Comparison of ENCODE assay signal across 7 cellular contexts in the genomic region with DNA sequence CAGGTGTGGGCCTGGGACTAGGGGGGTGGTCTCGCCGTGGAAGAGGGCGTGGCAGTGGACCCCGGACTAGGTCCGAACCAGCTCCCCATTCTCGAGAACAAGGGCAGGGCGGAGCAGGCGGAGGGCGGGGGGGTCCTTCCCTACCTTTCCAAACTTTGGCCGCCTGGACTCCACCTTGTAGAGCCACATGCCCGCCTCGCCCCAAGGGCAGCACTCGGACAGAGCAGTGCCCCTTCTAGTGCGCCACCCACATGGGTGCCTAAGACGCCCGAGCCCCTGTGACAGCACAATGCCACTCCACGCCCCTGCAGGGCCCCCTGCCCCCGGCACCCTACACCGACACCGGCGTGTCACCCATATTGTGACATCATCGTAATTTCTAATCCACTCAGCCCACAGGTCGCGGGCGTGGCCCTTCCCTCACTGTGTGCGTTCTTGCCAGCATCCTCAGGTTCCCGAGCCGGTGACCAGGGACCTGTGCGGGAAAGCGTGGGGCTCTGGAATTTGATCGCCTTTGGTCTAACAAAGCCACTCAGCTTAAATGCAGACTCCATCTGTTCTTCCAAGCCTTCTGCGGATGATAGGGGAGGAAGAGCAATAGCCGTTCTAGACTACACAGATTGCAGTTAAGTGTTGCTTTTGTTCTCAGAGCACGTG. TPM values are rescaled to one million over a fixed set of nuclear protein-coding genes. Genes with fewer than 3 reads are reported as not detected.
A peak's percentile ranks its signal among the peaks of the same experiment; 100 is the strongest.
DNase-seq lines count a peak whose midpoint lies in the region; ATAC-seq, FAIRE-seq and TF ChIP-seq lines count a peak whose summit lies in the region.

No MANE protein-coding gene starts in this region.

- H2AFZ ChIP-seq in GM12878 (ENCODE audit: control insufficient read depth, low read depth, low read length) (peak overlapping the region; percentile 94), keratinocyte (ENCODE audit: control insufficient read depth, low read length) (peak overlapping the region; percentile 49)

- 16% methylated on average over 32 of the region's 34 CpGs for WGBS in GM12878 (ENCODE audit: insufficient coverage, insufficient replicate concordance, low lambda C conversion rate, missing lambda C conversion rate)

- in situ Hi-C loops in GM12878 (cut with MboI) = no loop called here

- POLR2A ChIA-PET in GM12878 (lab: Charles Lee) = no interaction called here

- CTCF ChIA-PET in GM12878 (lab: Yijun Ruan, JAX) = interaction anchor here (0.8 to 2.9 kb wide), 4 partner anchors 11 to 46 kb away, joined by 3 to 9 read pairs (median 4); no protein-coding TSS in a partner anchor

- H3K27ac ChIP-seq in GM12878 (ENCODE audit: control insufficient read depth, insufficient read depth) = no peak overlapping the region
- H3K27ac ChIP-seq in keratinocyte (ENCODE audit: control insufficient read depth, insufficient read depth, low read length) = no peak overlapping the region

- H3K4me1 ChIP-seq in NT2/D1 (ENCODE audit: insufficient read depth, insufficient read length) (peaks cover 4% of the 10 kb centered on the region), GM12878 (ENCODE audit: control insufficient read depth, insufficient read depth, low read length) (peaks cover 5% of the 10 kb centered on the region; the same call in 1 of the 2 replicates), keratinocyte (ENCODE audit: control insufficient read depth, extremely low read depth, insufficient read depth, low read length) (peaks cover 12% of the 10 kb centered on the region)

- H3K4me2 ChIP-seq in GM12878 (ENCODE audit: control insufficient read depth, insufficient read depth) = peak overlapping the region; percentile 98
- peak overlapping the region; percentile 61 for H3K4me2 ChIP-seq in keratinocyte (ENCODE audit: control insufficient read depth, extremely low read depth, insufficient read depth, low read depth, low read length)

- BruUV-seq in GM12878 (replicated peaks; lab: Mats Ljungman, UMichigan) = no TSS peak

- peaks cover 28% of the 10 kb centered on the region for H3K36me3 ChIP-seq in NT2/D1 (ENCODE audit: insufficient read depth, insufficient read length, low read length)
- H3K36me3 ChIP-seq in GM12878 (ENCODE audit: control insufficient read depth in 2 of 2, insufficient read depth in 2 of 2, low read length in 1 of 2) = no peaks in the 10 kb centered on the region
- H3K36me3 ChIP-seq in keratinocyte (ENCODE audit: control insufficient read depth in 2 of 2, extremely low read depth in 1 of 2, insufficient read depth in 2 of 2, low read length in 2 of 2) = peaks cover 0 to 9% of the 10 kb centered on the region in 2 experiments

- peaks cover 12% of the 10 kb centered on the region for H3K27me3 ChIP-seq in NT2/D1 (ENCODE audit: insufficient read depth, insufficient read length)
- H3K27me3 ChIP-seq in GM12878 (replicated peaks in 1 of 2; ENCODE audit: control insufficient read depth in 2 of 2, insufficient read depth in 2 of 2, low read length in 1 of 2) = no peaks in the 10 kb centered on the region; a peak in 3 of 4 replicates
- no peaks in the 10 kb centered on the region for H3K27me3 ChIP-seq in keratinocyte (ENCODE audit: control insufficient read depth, extremely low read depth, insufficient read depth, low read length)

- dilution Hi-C loops in keratinocyte (cut with MboI; ENCODE audit: extremely low pct_ligation_motif_present, low sequenced_read_pairs) = no loop called here

- no peak for TF ChIP-seq EP300 in GM12878 (IDR thresholded peaks at IDR 0.05; ENCODE audit: borderline replicate concordance in 1 of 2, control insufficient read depth in 1 of 2, low read depth in 2 of 2, low read length in 2 of 2)

- no peak for TF ChIP-seq CTCF in HFF-Myc (IDR thresholded peaks at IDR 0.05; ENCODE audit: low read depth, low read length, missing control alignments)
- TF ChIP-seq CTCF in GM12878 (IDR thresholded peaks at IDR 0.05 in 2 of 3, conservative IDR thresholded peaks at IDR 0.05 in 1 of 3; ENCODE audit: control insufficient read depth in 2 of 3, extremely low read depth in 1 of 3, insufficient read depth in 1 of 3, low read depth in 3 of 3, low read length in 3 of 3) = no peak
- no peak for TF ChIP-seq CTCF in keratinocyte (optimal IDR thresholded peaks at IDR 0.05 in 1 of 3, IDR thresholded peaks at IDR 0.05 in 1 of 3, conservative IDR thresholded peaks at IDR 0.05 in 1 of 3; ENCODE audit: extremely low read depth in 1 of 3, insufficient read depth in 2 of 3, low read length in 3 of 3)

- H3K79me2 ChIP-seq in GM12878 (ENCODE audit: control insufficient read depth, insufficient read depth, low read length) = peaks cover 33% of the 10 kb centered on the region
- peaks cover 24% of the 10 kb centered on the region for H3K79me2 ChIP-seq in keratinocyte (ENCODE audit: control insufficient read depth, insufficient read depth, low read length)

- SMC1A ChIA-PET in GM12878 (lab: Charles Lee; ENCODE audit: uncharacterized antibody, unreplicated experiment) = interaction anchor here (19.7 kb wide), 1 partner anchor 92 kb away, joined by 319 read pairs; the partner anchor contains the start of gene PAFAH2

- intact Hi-C loops in GM12878 (cut with micrococcal nuclease; ENCODE audit: unreplicated experiment) = no loop called here

- H3K9ac ChIP-seq in NT2/D1 (ENCODE audit: insufficient read length, low read depth) (peak overlapping the region; percentile 93), GM12878 (ENCODE audit: control insufficient read depth, insufficient read depth, low read length) (peak overlapping the region; percentile 20; the same call in 1 of the 2 replicates), keratinocyte (ENCODE audit: control insufficient read depth, extremely low read depth, insufficient read depth, low read length) (peak overlapping the region; percentile 31)

- H3K9me3 ChIP-seq in NT2/D1 (ENCODE audit: insufficient read depth, low read length) = no peaks in the 10 kb centered on the region
- H3K9me3 ChIP-seq in GM12878 (replicated peaks; ENCODE audit: control insufficient read depth, insufficient read depth, low read length) = no peaks in the 10 kb centered on the region
- no peaks in the 10 kb centered on the region for H3K9me3 ChIP-seq in keratinocyte (ENCODE audit: control insufficient read depth, low read depth, low read length)

- TF ChIP-seq POLR2A in GM12878 (IDR thresholded peaks at IDR 0.05; ENCODE audit: low read depth, low read length) (no peak), GM12891 (IDR thresholded peaks at IDR 0.05; ENCODE audit: low read depth, low read length) (no peak)

- DNase-seq in HFF-Myc (ENCODE audit: extremely low read depth, low read depth) = no peak
- no peak for DNase-seq in NT2/D1 (ENCODE audit: low read depth, low spot score)
- no peak for DNase-seq in GM12878 (ENCODE audit: low read depth, low spot score)
- DNase-seq in keratinocyte (ENCODE audit: low read depth, low spot score) = no peak
- peak; percentile 15 to 17 for DNase-seq in stimulated activated CD4-positive, alpha-beta T cell treated with anti-CD3 and anti-CD28 coated beads, Interleukin-1b, Interleukin-23, amount 100 ng/mL, for 4 hours (ENCODE audit: low read depth in 2 of 2)
- no peak for DNase-seq in GM12891 (ENCODE audit: insufficient read length, low spot score)

- peaks cover 2% of the 10 kb centered on the region for H3K9me1 ChIP-seq in keratinocyte (ENCODE audit: control insufficient read depth, extremely low read depth, insufficient read depth, low read length)

- H3K4me3 ChIP-seq in HFF-Myc (replicated peaks; ENCODE audit: low read depth, low read length) = peak overlapping the region; percentile 68
- peak overlapping the region; percentile 74 for H3K4me3 ChIP-seq in NT2/D1 (ENCODE audit: insufficient read length, low read depth)
- H3K4me3 ChIP-seq in GM12878 = peak overlapping the region; percentile 100
- H3K4me3 ChIP-seq in keratinocyte (ENCODE audit: control insufficient read depth in 2 of 3, extremely low read depth in 1 of 3, insufficient read depth in 2 of 3, low read depth in 1 of 3, low read length in 3 of 3) = peak overlapping the region; percentile 34 to 82 (median 64)

- TF ChIP-seq RAD21 in GM12878 (IDR thresholded peaks at IDR 0.05; ENCODE audit: insufficient read depth, low read depth, low read length) = no peak

- no peak for ATAC-seq in GM12878
- no peak for ATAC-seq in GM21576 (IDR thresholded peaks at IDR 0.05; ENCODE audit: unreplicated experiment)

- H4K20me1 ChIP-seq in GM12878 (ENCODE audit: control insufficient read depth, insufficient read depth) = no peaks in the 10 kb centered on the region
- no peaks in the 10 kb centered on the region for H4K20me1 ChIP-seq in keratinocyte (ENCODE audit: control insufficient read depth, extremely low read depth, insufficient read depth, low read length)

- RAD21 ChIA-PET in GM12878 (lab: Charles Lee; ENCODE audit: unreplicated experiment) = interaction anchor here (1.0 to 14.5 kb wide), 2 partner anchors 90 to 91 kb away, joined by 3 to 296 read pairs; partner anchors contain the start of gene PAFAH2

- no peak for FAIRE-seq in GM12878 (lab: Jason Lieb, UNC)
- no peak for FAIRE-seq in keratinocyte (lab: Jason Lieb, UNC)
- FAIRE-seq in GM12891 (lab: Jason Lieb, UNC) = no peak

RNA-seq across cellular contexts. Expression of gene STMN1, which starts 0.6 kb away (rescaled TPM):
- 45.7 and 49.5 TPM in 2 replicates for total RNA-seq in GM12878 (2013; cell fraction: nucleolus; rRNA removed)
- total RNA-seq in GM12878 (2014; rRNA removed) (314 and 374 TPM in 2 replicates), GM12878 (2014; rRNA removed; fragmentation: Illumina TruSeq; extraction: Trizol) (248 and 281 TPM in 2 replicates), GM12878 (2021) (342 and 364 TPM in 2 replicates)
- 139 TPM for polyA plus RNA-seq in GM12878 (2011; ENCODE audit: low read depth)
- polyA plus RNA-seq in GM12878 (2011; rRNA removed) (233 and 239 TPM in 2 replicates), GM12878 (2014; fragmentation: Illumina TruSeq; extraction: Trizol) (864 and 1,025 TPM in 2 replicates), GM12878 (2014; fragmentation: Nextera tagmentation; extraction: Ambion mirVana) (1,000 to 10,000 TPM; 1,263 to 1,272 TPM), GM12878 (2014; rRNA removed) (220 and 240 TPM in 2 replicates), GM12878 (2016; fragmentation: Nextera tagmentation; extraction: Ambion mirVana) (100 to 1,000 TPM; 916 to 930 TPM), keratinocyte (16.2 to 96.9 TPM (median 82.8 TPM) in 3 replicates)
- polyA plus RNA-seq in GM12878 (2011; cell fraction: cytosol; rRNA removed) = 69.1 and 90.6 TPM in 2 replicates
- polyA plus RNA-seq in GM12878 (2011; cell fraction: nucleus; rRNA removed) = 111 and 178 TPM in 2 replicates
- 215 and 240 TPM in 2 replicates for polyA plus RNA-seq in GM12878 (2012)
- polyA minus RNA-seq in GM12878 (2011; rRNA and poly(A)+ RNA removed) = 22.4 and 25.2 TPM in 2 replicates
- 17.4 and 25.5 TPM in 2 replicates for polyA minus RNA-seq in GM12878 (2011; cell fraction: cytosol; rRNA and poly(A)+ RNA removed)
- polyA minus RNA-seq in GM12878 (2011; cell fraction: nucleus; rRNA and poly(A)+ RNA removed) = 22.1 and 38.3 TPM in 2 replicates
- polyA plus RNA-seq in keratinocyte (2011; ENCODE audit: low read depth) = 144 TPM
- polyA plus RNA-seq in keratinocyte (2011; cell fraction: cytosol; rRNA removed) = 43.2 and 53.5 TPM in 2 replicates
- polyA plus RNA-seq in keratinocyte (2011; cell fraction: nucleus; rRNA removed) = 28.5 and 36.8 TPM in 2 replicates
- 47.4 and 128 TPM in 2 replicates for polyA plus RNA-seq in keratinocyte (2012; ENCODE audit: low replicate concordance)
- polyA minus RNA-seq in keratinocyte = 2.3 to 17.5 TPM (median 10.3 TPM) in 3 replicates
- polyA minus RNA-seq in keratinocyte (2011; cell fraction: cytosol; rRNA and poly(A)+ RNA removed) = 8.4 TPM
- polyA minus RNA-seq in keratinocyte (2011; cell fraction: nucleus; rRNA and poly(A)+ RNA removed) = 2.7 and 6.4 TPM in 2 replicates
- 247 TPM for polyA plus RNA-seq in GM12891 (2012; ENCODE audit: low read depth, missing spikeins)

RNA-seq across cellular contexts. Expression of gene PAQR7, which starts 31.3 kb away (rescaled TPM):
- 16.7 and 17.9 TPM in 2 replicates for total RNA-seq in GM12878 (2013; cell fraction: nucleolus; rRNA removed)
- total RNA-seq in GM12878 (2014; rRNA removed) (6.7 and 7.0 TPM in 2 replicates), GM12878 (2014; rRNA removed; fragmentation: Illumina TruSeq; extraction: Trizol) (5.3 and 5.7 TPM in 2 replicates), GM12878 (2021) (8.1 and 8.8 TPM in 2 replicates)
- polyA plus RNA-seq in GM12878 (2011; ENCODE audit: low read depth) = 5.0 TPM
- polyA plus RNA-seq in GM12878 (2011; rRNA removed) (4.0 and 6.3 TPM in 2 replicates), GM12878 (2014; fragmentation: Illumina TruSeq; extraction: Trizol) (2.9 and 4.6 TPM in 2 replicates), GM12878 (2014; fragmentation: Nextera tagmentation; extraction: Ambion mirVana) (1 to 10 TPM; 1.1 to 2.5 TPM), GM12878 (2014; rRNA removed) (5.3 and 6.1 TPM in 2 replicates), GM12878 (2016; fragmentation: Nextera tagmentation; extraction: Ambion mirVana) (1 to 10 TPM; 1.9 to 2.9 TPM), keratinocyte (14.5 to 32.1 TPM (median 21.7 TPM) in 3 replicates)
- 9.9 and 10.8 TPM in 2 replicates for polyA plus RNA-seq in GM12878 (2011; cell fraction: cytosol; rRNA removed)
- 5.9 and 6.0 TPM in 2 replicates for polyA plus RNA-seq in GM12878 (2011; cell fraction: nucleus; rRNA removed)
- 7.9 and 8.9 TPM in 2 replicates for polyA plus RNA-seq in GM12878 (2012)
- polyA minus RNA-seq in GM12878 (2011; rRNA and poly(A)+ RNA removed) = 14.2 and 23.7 TPM in 2 replicates
- 7.2 and 8.8 TPM in 2 replicates for polyA minus RNA-seq in GM12878 (2011; cell fraction: cytosol; rRNA and poly(A)+ RNA removed)
- polyA minus RNA-seq in GM12878 (2011; cell fraction: nucleus; rRNA and poly(A)+ RNA removed) = 2.1 and 3.0 TPM in 2 replicates
- 7.0 TPM for polyA plus RNA-seq in keratinocyte (2011; ENCODE audit: low read depth)
- polyA plus RNA-seq in keratinocyte (2011; cell fraction: cytosol; rRNA removed) = 12.6 and 17.1 TPM in 2 replicates
- polyA plus RNA-seq in keratinocyte (2011; cell fraction: nucleus; rRNA removed) = 40.5 and 47.9 TPM in 2 replicates
- 19.1 and 34.6 TPM in 2 replicates for polyA plus RNA-seq in keratinocyte (2012; ENCODE audit: low replicate concordance)
- polyA minus RNA-seq in keratinocyte = 29.5 to 61.0 TPM (median 33.6 TPM) in 3 replicates
- polyA minus RNA-seq in keratinocyte (2011; cell fraction: cytosol; rRNA and poly(A)+ RNA removed) = 31.5 TPM
- polyA minus RNA-seq in keratinocyte (2011; cell fraction: nucleus; rRNA and poly(A)+ RNA removed) = 29.3 and 35.2 TPM in 2 replicates
- 7.8 TPM for polyA plus RNA-seq in GM12891 (2012; ENCODE audit: low read depth, missing spikeins)

RNA-seq across cellular contexts. Expression of gene AUNIP, which starts 47.5 kb away (rescaled TPM):
- total RNA-seq in GM12878 (2013; cell fraction: nucleolus; rRNA removed) = 6.2 and 8.1 TPM in 2 replicates
- 19.3 and 23.3 TPM in 2 replicates for total RNA-seq in GM12878 (2014; rRNA removed)
- 17.9 and 18.8 TPM in 2 replicates for total RNA-seq in GM12878 (2014; rRNA removed; fragmentation: Illumina TruSeq; extraction: Trizol)
- total RNA-seq in GM12878 (2021) = 11.1 and 11.3 TPM in 2 replicates
- polyA plus RNA-seq in GM12878 (2011; ENCODE audit: low read depth) = 3.0 TPM
- polyA plus RNA-seq in GM12878 (2011; rRNA removed) = 13.1 and 14.1 TPM in 2 replicates
- polyA plus RNA-seq in GM12878 (2011; cell fraction: cytosol; rRNA removed) = 8.1 and 9.8 TPM in 2 replicates
- polyA plus RNA-seq in GM12878 (2011; cell fraction: nucleus; rRNA removed) = 4.5 and 6.2 TPM in 2 replicates
- polyA plus RNA-seq in GM12878 (2012) = 2.8 and 3.0 TPM in 2 replicates
- polyA plus RNA-seq in GM12878 (2014; fragmentation: Illumina TruSeq; extraction: Trizol) = 19.3 and 20.1 TPM in 2 replicates
- 1 to 10 TPM; 3.9 to 6.9 TPM for polyA plus RNA-seq in GM12878 (2014; fragmentation: Nextera tagmentation; extraction: Ambion mirVana)
- polyA plus RNA-seq in GM12878 (2014; rRNA removed) = 14.6 and 20.0 TPM in 2 replicates
- polyA plus RNA-seq in GM12878 (2016; fragmentation: Nextera tagmentation; extraction: Ambion mirVana) = 10 to 100 TPM; 10.0 to 12.4 TPM
- polyA minus RNA-seq in GM12878 (2011; rRNA and poly(A)+ RNA removed) = 7.5 and 8.7 TPM in 2 replicates
- polyA minus RNA-seq in GM12878 (2011; cell fraction: cytosol; rRNA and poly(A)+ RNA removed) = 3.6 and 4.6 TPM in 2 replicates
- polyA minus RNA-seq in GM12878 (2011; cell fraction: nucleus; rRNA and poly(A)+ RNA removed) = 2.9 and 7.7 TPM in 2 replicates
- 6.2 to 9.3 TPM (median 8.0 TPM) in 3 replicates for polyA plus RNA-seq in keratinocyte
- 0.32 TPM for polyA plus RNA-seq in keratinocyte (2011; ENCODE audit: low read depth)
- 4.4 and 8.9 TPM in 2 replicates for polyA plus RNA-seq in keratinocyte (2011; cell fraction: cytosol; rRNA removed)
- polyA plus RNA-seq in keratinocyte (2011; cell fraction: nucleus; rRNA removed) = 5.5 and 6.3 TPM in 2 replicates
- polyA plus RNA-seq in keratinocyte (2012; ENCODE audit: low replicate concordance) = 1.4 and 5.6 TPM in 2 replicates
- 3.1 to 9.8 TPM (median 5.5 TPM) in 3 replicates for polyA minus RNA-seq in keratinocyte
- 4.2 TPM for polyA minus RNA-seq in keratinocyte (2011; cell fraction: cytosol; rRNA and poly(A)+ RNA removed)
- polyA minus RNA-seq in keratinocyte (2011; cell fraction: nucleus; rRNA and poly(A)+ RNA removed) = 2.6 and 3.2 TPM in 2 replicates
- polyA plus RNA-seq in GM12891 (2012; ENCODE audit: low read depth, missing spikeins) = 4.4 TPM

Comparison
In these comparisons a context has a peak if more than half of its experiments do, and no peak if none do; other contexts are left out.
1. DNase-seq: peak in stimulated activated CD4-positive, alpha-beta T cell treated with anti-CD3 and anti-CD28 coated beads, Interleukin-1b, Interleukin-23, amount 100 ng/mL, for 4 hours (2 of 2); none in HFF-Myc (single experiment), NT2/D1 (single experiment), GM12878 (single experiment), keratinocyte (single experiment) and GM12891 (single experiment).
2. H3K9ac ChIP-seq: peak in every context shown above with its lines; median percentile 93 in NT2/D1; 31 in keratinocyte; 20 in GM12878.
3. Peak in every context shown above with its lines, with median percentiles within 50 percentile points of each other: H3K4me3 ChIP-seq.